Comparison of ENCODE assay signal across 18 cellular contexts in the genomic region with DNA sequence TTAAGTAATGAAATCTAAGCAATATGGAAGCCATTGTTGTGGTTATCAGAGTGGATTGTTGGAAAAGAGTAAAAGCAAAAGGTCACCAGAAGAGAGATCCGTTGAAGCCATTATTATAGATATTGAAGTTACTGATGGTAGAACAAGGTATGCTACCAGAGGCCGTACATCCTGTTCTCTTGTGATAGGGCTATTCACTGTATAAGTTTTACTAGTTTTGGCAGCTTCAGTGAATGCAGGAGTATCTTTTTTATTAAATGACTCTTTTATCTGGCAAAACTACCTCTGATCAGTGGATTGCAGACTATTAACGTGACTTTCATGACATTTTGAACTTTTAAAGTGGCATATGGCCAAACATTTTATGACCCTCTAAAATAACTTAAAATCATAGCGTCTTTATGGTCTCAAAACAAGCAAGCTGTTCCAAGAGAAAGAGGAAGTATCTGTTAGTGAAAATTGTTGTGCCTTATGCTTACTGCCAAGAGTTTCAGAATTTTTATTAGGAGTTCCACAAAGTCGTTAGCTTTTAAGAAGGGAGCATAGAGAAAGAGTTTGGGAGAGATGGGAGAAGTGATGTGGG.
"Had no signal": no experiment of that assay in that cellular context is flagged by ENCODE, and none has a peak within 500 bp of the region (broad histone marks: within the 10 kb centered on the region; RNA-seq: fewer than 3 reads in every experiment).

No MANE protein-coding gene starts in this region.

- DNase-seq: activated CD4-positive, alpha-beta memory T cell treated with anti-CD3 and anti-CD28 coated beads, Interleukin-2, amount 10 ng/mL, durations not matched to agents 7 days and 5 days; activated CD4-positive, alpha-beta T cell treated with anti-CD3 and anti-CD28 coated beads for 36 hours; activated effector memory CD4-positive, alpha-beta T cell treated with Interleukin-2 at 50 U/mL for 16 hours; activated naive CD4-positive, alpha-beta T cell treated with anti-CD3 and anti-CD28 coated beads, Interleukin-2, amount 50 U/mL, for 16 hours; activated T-cell treated with anti-CD3 and anti-CD28 coated beads, Interleukin-2, amount 50 U/mL, for 4 hours; glutamatergic neuron; hypothalamus; kidney; mesenchymal stem cell; nucleus accumbens; stimulated activated naive CD8-positive, alpha-beta T cell treated with anti-CD3 and anti-CD28 coated beads, Interleukin-15, Interleukin-2, amounts not matched to agents 100 U/mL and 50 U/mL, for 24 hours; T1000; transverse colon; WERI-Rb-1 had no signal

- H3K27ac ChIP-seq: cardiac muscle cell, esophagus muscularis mucosa, right atrium auricular region, WERI-Rb-1 had no signal

- FAIRE-seq: kidney had no signal

- ATAC-seq: activated CD4-positive, alpha-beta T cell treated with anti-CD3 and anti-CD28 coated beads for 36 hours; activated T-cell treated with anti-CD3 and anti-CD28 coated beads, Interleukin-2, amount 50 U/mL, for 4 hours; natural killer cell treated with Interleukin-12 subunit alpha and Interleukin-12 subunit beta and Interleukin-15 and Interleukin-18, amount 100 ng/mL, for 72 hours; stimulated activated naive CD8-positive, alpha-beta T cell treated with anti-CD3 and anti-CD28 coated beads, Interleukin-15, Interleukin-2, amounts not matched to agents 100 U/mL and 50 U/mL, for 24 hours had no signal

- H3K27me3 ChIP-seq: cardiac muscle cell, esophagus muscularis mucosa, right atrium auricular region, transverse colon had no signal

- H3K4me3 ChIP-seq: cardiac muscle cell, esophagus muscularis mucosa, right atrium auricular region, transverse colon had no signal

- H3K4me1 ChIP-seq: esophagus muscularis mucosa, right atrium auricular region had no signal

- H3K36me3 ChIP-seq: cardiac muscle cell, transverse colon, WERI-Rb-1 had no signal
